Comparison of ENCODE assay signal across 23 cellular contexts in the genomic region with DNA sequence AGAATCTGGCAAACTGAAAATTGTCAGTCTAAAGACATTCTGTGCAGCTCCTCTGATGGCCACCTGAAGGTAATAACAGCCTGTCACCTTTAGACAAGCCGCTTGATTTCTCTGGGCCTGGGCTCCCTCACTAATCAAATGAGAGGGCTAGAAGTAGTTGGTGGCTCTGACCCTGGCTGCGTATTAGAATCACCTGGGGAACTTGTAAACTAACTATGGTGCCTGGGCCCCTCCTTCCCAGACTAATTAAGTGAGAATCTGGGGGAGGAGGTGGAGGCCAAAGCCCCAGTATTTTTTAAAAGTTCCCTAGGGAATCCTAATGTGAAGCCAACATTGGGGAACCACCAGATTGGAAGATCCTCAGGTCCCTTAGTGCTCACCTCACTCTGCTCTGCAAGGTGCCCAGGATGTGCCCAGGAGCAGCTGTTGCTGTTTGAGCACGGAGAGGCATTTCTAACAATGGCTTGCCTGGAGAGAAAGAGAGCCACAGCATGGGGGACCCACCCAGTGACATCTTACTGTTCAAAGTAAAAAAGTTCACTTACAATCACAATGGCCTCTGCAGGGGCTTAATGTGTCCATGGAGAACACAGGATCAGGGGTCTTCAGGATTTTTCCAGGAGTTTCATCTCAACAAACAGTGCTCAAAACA.
"Had no signal": no experiment of that assay in that cellular context is flagged by ENCODE, and none has a peak within 500 bp of the region (broad histone marks: within the 10 kb centered on the region; RNA-seq: fewer than 3 reads in every experiment).

No MANE protein-coding gene starts in this region.

- H3K27ac Mint-ChIP-seq: activated naive CD8-positive, alpha-beta T cell; activated T-helper 2 cell treated with anti-CD3 and anti-CD28 coated beads, Interferon-gamma antibody, Interleukin-2, Interleukin-4, amounts not matched to agents 10 μg/mL and 5 μg/mL and 100 μg/mL, durations not matched to agents 14 hours and 24 hours and 36 hours; memory B cell; nephron; T-cell; T-helper 2 cell treated with Interferon-gamma antibody and Interleukin-4, amounts not matched to agents 5 μg/mL and 100 μg/mL, for 36 hours had no signal

- H3K27me3 Mint-ChIP-seq: activated naive CD8-positive, alpha-beta T cell had no signal

- H3K4me1 ChIP-seq: colonic mucosa, parathyroid adenoma had no signal

- H3K4me3 ChIP-seq: colonic mucosa, heart left ventricle, upper lobe of left lung had no signal

- H3K4me1 Mint-ChIP-seq: central memory CD8-positive, alpha-beta T cell had no signal

- H3K27me3 ChIP-seq: colonic mucosa, heart left ventricle, upper lobe of left lung had no signal

- H2AFZ ChIP-seq: parathyroid adenoma had no signal

- ATAC-seq: activated T-cell treated with anti-CD3 and anti-CD28 coated beads, Interleukin-2, amount 50 U/mL, for 4 hours; heart left ventricle; left cardiac atrium; right cardiac atrium; T-cell had no signal

- H3K9me3 ChIP-seq: colonic mucosa, heart left ventricle, upper lobe of left lung had no signal

- H3K4me3 Mint-ChIP-seq: activated naive CD8-positive, alpha-beta T cell; activated T-cell treated with anti-CD3 and anti-CD28 coated beads, Interleukin-2, amount 50 U/mL, for 4 hours; central memory CD8-positive, alpha-beta T cell; memory B cell; nephron; T-cell; T-helper 2 cell treated with Interferon-gamma antibody and Interleukin-4, amounts not matched to agents 5 μg/mL and 100 μg/mL, for 36 hours had no signal

- H3K27ac ChIP-seq: colonic mucosa, heart left ventricle, parathyroid adenoma, upper lobe of left lung, WERI-Rb-1 had no signal

- H3K36me3 ChIP-seq: colonic mucosa, heart left ventricle, upper lobe of left lung, WERI-Rb-1 had no signal

- H3K9ac ChIP-seq: parathyroid adenoma had no signal

- H3K79me2 ChIP-seq: parathyroid adenoma had no signal

- DNase-seq: activated CD4-positive, alpha-beta T cell treated with anti-CD3 and anti-CD28 coated beads, Interleukin-2, amount 50 U/mL, for 4 hours; activated CD8-positive, alpha-beta memory T cell treated with anti-CD3 and anti-CD28 coated beads for 24 hours; activated CD8-positive, alpha-beta memory T cell treated with anti-CD3 and anti-CD28 coated beads, Interleukin-2, amount 50 U/mL, for 48 hours; activated naive CD4-positive, alpha-beta T cell; activated T-cell treated with anti-CD3 and anti-CD28 coated beads, Interleukin-2, amount 50 U/mL, for 4 hours; colonic mucosa; heart left ventricle; islet precursor cell; left cardiac atrium; nucleus accumbens; right cardiac atrium; stimulated activated CD4-positive, alpha-beta T cell treated with anti-CD3 and anti-CD28 coated beads, Interleukin-4, amount 100 ng/mL, for 24 hours; stimulated activated naive CD4-positive, alpha-beta T cell treated with Interleukin-2 at 50 U/mL for 16 hours; T-cell; upper lobe of left lung; WERI-Rb-1 had no signal

- H3K36me3 Mint-ChIP-seq: activated naive CD8-positive, alpha-beta T cell; memory B cell; T-cell had no signal

- H3K9me3 Mint-ChIP-seq: activated T-cell treated with anti-CD3 and anti-CD28 coated beads, Interleukin-2, amount 50 U/mL, for 4 hours; activated T-helper 2 cell treated with anti-CD3 and anti-CD28 coated beads, Interferon-gamma antibody, Interleukin-2, Interleukin-4, amounts not matched to agents 10 μg/mL and 5 μg/mL and 100 μg/mL, durations not matched to agents 14 hours and 24 hours and 36 hours; central memory CD8-positive, alpha-beta T cell; T-cell; T-helper 2 cell treated with Interferon-gamma antibody and Interleukin-4, amounts not matched to agents 5 μg/mL and 100 μg/mL, for 36 hours had no signal
